ENCODE assay signal across 1 cellular context in the genomic region with DNA sequence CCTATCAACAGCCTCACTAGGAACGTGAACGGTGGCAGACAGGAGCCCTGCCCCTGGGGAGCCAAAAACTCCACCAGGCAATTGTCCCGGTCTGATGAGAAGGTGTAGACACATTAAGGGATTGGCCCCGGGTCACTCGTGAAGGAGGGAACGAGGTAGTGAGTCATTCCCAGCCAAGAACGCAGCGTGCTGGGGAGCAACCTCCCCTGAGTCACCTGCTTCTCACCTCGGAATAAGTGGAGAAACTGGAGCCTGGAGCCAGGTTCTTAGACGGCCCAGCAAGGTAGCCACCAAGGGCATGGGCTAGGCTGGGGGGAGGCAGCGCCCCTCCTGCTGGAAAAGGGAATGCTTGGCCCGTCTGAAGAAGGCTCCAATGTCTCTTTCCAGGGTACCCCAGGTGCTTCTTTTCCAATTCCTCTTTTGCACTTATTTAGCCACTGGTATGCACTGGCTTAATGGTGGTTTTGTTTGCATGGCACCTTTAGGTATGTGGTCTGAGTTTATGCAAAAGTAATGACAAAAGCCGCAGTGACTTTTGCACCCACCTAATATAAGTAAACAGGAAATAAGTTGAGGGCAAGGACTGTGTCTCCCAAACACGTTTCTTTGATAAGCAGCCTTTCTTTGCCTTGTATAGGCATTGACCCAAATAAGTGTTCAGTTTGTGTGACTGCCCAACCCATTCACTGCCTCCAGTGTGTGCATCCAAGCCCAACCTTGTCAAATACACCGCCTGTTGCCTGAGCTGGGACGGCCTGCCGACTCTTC.
TF ChIP-seq lines count a peak whose summit lies in the region.

No MANE protein-coding gene starts in this region.

TF ChIP-seq in HepG2, 621 proteins besides CTCF, POLR2A, EP300 and RAD21 (continued from another document and continues in another):
- TF ChIP-seq, protein P1, sequence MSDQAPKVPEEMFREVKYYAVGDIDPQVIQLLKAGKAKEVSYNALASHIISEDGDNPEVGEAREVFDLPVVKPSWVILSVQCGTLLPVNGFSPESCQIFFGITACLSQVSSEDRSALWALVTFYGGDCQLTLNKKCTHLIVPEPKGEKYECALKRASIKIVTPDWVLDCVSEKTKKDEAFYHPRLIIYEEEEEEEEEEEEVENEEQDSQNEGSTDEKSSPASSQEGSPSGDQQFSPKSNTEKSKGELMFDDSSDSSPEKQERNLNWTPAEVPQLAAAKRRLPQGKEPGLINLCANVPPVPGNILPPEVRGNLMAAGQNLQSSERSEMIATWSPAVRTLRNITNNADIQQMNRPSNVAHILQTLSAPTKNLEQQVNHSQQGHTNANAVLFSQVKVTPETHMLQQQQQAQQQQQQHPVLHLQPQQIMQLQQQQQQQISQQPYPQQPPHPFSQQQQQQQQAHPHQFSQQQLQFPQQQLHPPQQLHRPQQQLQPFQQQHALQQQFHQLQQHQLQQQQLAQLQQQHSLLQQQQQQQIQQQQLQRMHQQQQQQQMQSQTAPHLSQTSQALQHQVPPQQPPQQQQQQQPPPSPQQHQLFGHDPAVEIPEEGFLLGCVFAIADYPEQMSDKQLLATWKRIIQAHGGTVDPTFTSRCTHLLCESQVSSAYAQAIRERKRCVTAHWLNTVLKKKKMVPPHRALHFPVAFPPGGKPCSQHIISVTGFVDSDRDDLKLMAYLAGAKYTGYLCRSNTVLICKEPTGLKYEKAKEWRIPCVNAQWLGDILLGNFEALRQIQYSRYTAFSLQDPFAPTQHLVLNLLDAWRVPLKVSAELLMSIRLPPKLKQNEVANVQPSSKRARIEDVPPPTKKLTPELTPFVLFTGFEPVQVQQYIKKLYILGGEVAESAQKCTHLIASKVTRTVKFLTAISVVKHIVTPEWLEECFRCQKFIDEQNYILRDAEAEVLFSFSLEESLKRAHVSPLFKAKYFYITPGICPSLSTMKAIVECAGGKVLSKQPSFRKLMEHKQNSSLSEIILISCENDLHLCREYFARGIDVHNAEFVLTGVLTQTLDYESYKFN (CRISPR knock-in tag; conservative IDR thresholded peaks at IDR 0.05), result peak; percentile 97
- 0 out of 2 replicates have a peak, but pooled peaks have one; percentile 72 for TF ChIP-seq ZSCAN12 (CRISPR knock-in tag; IDR thresholded peaks at IDR 0.05)
- TF ChIP-seq ZNF781 (CRISPR knock-in tag; IDR thresholded peaks at IDR 0.05; ENCODE audit: borderline replicate concordance, not compliant biosample characterization), result no peak
- TF ChIP-seq NFYB (CRISPR knock-in tag; IDR thresholded peaks at IDR 0.05), result no peak; the same call in 1 of the 2 replicates
- no peak for TF ChIP-seq NFE2L2 (IDR thresholded peaks at IDR 0.05; ENCODE audit: low read length)
- TF ChIP-seq, protein P2, sequence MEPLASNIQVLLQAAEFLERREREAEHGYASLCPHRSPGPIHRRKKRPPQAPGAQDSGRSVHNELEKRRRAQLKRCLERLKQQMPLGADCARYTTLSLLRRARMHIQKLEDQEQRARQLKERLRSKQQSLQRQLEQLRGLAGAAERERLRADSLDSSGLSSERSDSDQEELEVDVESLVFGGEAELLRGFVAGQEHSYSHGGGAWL (CRISPR knock-in tag; IDR thresholded peaks at IDR 0.05), result no peak; the same call in 1 of the 2 replicates
- TF ChIP-seq EZH2 (conservative IDR thresholded peaks at IDR 0.05; ENCODE audit: low read depth, low read length), result no peak
- TF ChIP-seq ETV5 (CRISPR knock-in tag; IDR thresholded peaks at IDR 0.05; ENCODE audit: borderline replicate concordance), result peak; percentile 98
- no peak for TF ChIP-seq PAF1 (CRISPR knock-in tag; IDR thresholded peaks at IDR 0.05)
- no peak for TF ChIP-seq KLF13 (CRISPR knock-in tag; IDR thresholded peaks at IDR 0.05)
- TF ChIP-seq, protein P3, sequence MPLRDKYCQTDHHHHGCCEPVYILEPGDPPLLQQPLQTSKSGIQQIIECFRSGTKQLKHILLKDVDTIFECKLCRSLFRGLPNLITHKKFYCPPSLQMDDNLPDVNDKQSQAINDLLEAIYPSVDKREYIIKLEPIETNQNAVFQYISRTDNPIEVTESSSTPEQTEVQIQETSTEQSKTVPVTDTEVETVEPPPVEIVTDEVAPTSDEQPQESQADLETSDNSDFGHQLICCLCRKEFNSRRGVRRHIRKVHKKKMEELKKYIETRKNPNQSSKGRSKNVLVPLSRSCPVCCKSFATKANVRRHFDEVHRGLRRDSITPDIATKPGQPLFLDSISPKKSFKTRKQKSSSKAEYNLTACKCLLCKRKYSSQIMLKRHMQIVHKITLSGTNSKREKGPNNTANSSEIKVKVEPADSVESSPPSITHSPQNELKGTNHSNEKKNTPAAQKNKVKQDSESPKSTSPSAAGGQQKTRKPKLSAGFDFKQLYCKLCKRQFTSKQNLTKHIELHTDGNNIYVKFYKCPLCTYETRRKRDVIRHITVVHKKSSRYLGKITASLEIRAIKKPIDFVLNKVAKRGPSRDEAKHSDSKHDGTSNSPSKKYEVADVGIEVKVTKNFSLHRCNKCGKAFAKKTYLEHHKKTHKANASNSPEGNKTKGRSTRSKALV (CRISPR knock-in tag; IDR thresholded peaks at IDR 0.05), result peak; percentile 82
- peak; percentile 36; the same call in 1 of the 2 replicates for TF ChIP-seq MED13 (CRISPR knock-in tag; IDR thresholded peaks at IDR 0.05)
- TF ChIP-seq ZFP36 (IDR thresholded peaks at IDR 0.05; ENCODE audit: borderline replicate concordance, low read depth, low read length, partially characterized antibody), result no peak
- TF ChIP-seq JUN (CRISPR knock-in tag; IDR thresholded peaks at IDR 0.05), result no peak
- no peak for TF ChIP-seq ZNF24 (IDR thresholded peaks at IDR 0.05)
- TF ChIP-seq, protein P4, sequence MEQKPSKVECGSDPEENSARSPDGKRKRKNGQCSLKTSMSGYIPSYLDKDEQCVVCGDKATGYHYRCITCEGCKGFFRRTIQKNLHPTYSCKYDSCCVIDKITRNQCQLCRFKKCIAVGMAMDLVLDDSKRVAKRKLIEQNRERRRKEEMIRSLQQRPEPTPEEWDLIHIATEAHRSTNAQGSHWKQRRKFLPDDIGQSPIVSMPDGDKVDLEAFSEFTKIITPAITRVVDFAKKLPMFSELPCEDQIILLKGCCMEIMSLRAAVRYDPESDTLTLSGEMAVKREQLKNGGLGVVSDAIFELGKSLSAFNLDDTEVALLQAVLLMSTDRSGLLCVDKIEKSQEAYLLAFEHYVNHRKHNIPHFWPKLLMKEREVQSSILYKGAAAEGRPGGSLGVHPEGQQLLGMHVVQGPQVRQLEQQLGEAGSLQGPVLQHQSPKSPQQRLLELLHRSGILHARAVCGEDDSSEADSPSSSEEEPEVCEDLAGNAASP (CRISPR knock-in tag; IDR thresholded peaks at IDR 0.05; ENCODE audit: borderline replicate concordance), result peak; percentile 65
- TF ChIP-seq ATRX (CRISPR knock-in tag; IDR thresholded peaks at IDR 0.05; ENCODE audit: borderline replicate concordance), result no peak
- TF ChIP-seq ZNF124 (CRISPR knock-in tag; IDR thresholded peaks at IDR 0.05), result peak; percentile 88; the same call in 1 of the 2 replicates
- no peak for TF ChIP-seq SRSF1 (optimal IDR thresholded peaks at IDR 0.05; ENCODE audit: low read depth, low read length)
- TF ChIP-seq, protein P5, sequence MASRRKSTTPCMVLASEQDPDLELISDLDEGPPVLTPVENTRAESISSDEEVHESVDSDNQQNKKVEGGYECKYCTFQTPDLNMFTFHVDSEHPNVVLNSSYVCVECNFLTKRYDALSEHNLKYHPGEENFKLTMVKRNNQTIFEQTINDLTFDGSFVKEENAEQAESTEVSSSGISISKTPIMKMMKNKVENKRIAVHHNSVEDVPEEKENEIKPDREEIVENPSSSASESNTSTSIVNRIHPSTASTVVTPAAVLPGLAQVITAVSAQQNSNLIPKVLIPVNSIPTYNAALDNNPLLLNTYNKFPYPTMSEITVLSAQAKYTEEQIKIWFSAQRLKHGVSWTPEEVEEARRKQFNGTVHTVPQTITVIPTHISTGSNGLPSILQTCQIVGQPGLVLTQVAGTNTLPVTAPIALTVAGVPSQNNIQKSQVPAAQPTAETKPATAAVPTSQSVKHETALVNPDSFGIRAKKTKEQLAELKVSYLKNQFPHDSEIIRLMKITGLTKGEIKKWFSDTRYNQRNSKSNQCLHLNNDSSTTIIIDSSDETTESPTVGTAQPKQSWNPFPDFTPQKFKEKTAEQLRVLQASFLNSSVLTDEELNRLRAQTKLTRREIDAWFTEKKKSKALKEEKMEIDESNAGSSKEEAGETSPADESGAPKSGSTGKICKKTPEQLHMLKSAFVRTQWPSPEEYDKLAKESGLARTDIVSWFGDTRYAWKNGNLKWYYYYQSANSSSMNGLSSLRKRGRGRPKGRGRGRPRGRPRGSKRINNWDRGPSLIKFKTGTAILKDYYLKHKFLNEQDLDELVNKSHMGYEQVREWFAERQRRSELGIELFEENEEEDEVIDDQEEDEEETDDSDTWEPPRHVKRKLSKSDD (CRISPR knock-in tag; IDR thresholded peaks at IDR 0.05; ENCODE audit: low read depth), result no peak
- TF ChIP-seq JUND (CRISPR knock-in tag; IDR thresholded peaks at IDR 0.05), result no peak; the same call in 1 of the 2 replicates
- TF ChIP-seq, protein P6, sequence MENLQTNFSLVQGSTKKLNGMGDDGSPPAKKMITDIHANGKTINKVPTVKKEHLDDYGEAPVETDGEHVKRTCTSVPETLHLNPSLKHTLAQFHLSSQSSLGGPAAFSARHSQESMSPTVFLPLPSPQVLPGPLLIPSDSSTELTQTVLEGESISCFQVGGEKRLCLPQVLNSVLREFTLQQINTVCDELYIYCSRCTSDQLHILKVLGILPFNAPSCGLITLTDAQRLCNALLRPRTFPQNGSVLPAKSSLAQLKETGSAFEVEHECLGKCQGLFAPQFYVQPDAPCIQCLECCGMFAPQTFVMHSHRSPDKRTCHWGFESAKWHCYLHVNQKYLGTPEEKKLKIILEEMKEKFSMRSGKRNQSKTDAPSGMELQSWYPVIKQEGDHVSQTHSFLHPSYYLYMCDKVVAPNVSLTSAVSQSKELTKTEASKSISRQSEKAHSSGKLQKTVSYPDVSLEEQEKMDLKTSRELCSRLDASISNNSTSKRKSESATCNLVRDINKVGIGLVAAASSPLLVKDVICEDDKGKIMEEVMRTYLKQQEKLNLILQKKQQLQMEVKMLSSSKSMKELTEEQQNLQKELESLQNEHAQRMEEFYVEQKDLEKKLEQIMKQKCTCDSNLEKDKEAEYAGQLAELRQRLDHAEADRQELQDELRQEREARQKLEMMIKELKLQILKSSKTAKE (CRISPR knock-in tag; IDR thresholded peaks at IDR 0.05; ENCODE audit: borderline replicate concordance), result peak; percentile 89
- peak; percentile 44; the same call in 1 of the 2 replicates for TF ChIP-seq ZNF354B (CRISPR knock-in tag; IDR thresholded peaks at IDR 0.05)
- TF ChIP-seq, protein P7, sequence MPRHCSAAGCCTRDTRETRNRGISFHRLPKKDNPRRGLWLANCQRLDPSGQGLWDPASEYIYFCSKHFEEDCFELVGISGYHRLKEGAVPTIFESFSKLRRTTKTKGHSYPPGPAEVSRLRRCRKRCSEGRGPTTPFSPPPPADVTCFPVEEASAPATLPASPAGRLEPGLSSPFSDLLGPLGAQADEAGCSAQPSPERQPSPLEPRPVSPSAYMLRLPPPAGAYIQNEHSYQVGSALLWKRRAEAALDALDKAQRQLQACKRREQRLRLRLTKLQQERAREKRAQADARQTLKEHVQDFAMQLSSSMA (CRISPR knock-in tag; IDR thresholded peaks at IDR 0.05), result no peak
- TF ChIP-seq, protein P8, sequence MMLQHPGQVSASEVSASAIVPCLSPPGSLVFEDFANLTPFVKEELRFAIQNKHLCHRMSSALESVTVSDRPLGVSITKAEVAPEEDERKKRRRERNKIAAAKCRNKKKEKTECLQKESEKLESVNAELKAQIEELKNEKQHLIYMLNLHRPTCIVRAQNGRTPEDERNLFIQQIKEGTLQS (CRISPR knock-in tag; IDR thresholded peaks at IDR 0.05), result no peak
- TF ChIP-seq KDM3A (CRISPR knock-in tag; IDR thresholded peaks at IDR 0.05; ENCODE audit: low read depth), result no peak
- no peak for TF ChIP-seq ZFP41 (CRISPR knock-in tag; IDR thresholded peaks at IDR 0.05; ENCODE audit: borderline replicate concordance)
- TF ChIP-seq, protein P9, sequence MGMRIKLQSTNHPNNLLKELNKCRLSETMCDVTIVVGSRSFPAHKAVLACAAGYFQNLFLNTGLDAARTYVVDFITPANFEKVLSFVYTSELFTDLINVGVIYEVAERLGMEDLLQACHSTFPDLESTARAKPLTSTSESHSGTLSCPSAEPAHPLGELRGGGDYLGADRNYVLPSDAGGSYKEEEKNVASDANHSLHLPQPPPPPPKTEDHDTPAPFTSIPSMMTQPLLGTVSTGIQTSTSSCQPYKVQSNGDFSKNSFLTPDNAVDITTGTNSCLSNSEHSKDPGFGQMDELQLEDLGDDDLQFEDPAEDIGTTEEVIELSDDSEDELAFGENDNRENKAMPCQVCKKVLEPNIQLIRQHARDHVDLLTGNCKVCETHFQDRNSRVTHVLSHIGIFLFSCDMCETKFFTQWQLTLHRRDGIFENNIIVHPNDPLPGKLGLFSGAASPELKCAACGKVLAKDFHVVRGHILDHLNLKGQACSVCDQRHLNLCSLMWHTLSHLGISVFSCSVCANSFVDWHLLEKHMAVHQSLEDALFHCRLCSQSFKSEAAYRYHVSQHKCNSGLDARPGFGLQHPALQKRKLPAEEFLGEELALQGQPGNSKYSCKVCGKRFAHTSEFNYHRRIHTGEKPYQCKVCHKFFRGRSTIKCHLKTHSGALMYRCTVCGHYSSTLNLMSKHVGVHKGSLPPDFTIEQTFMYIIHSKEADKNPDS (CRISPR knock-in tag; IDR thresholded peaks at IDR 0.05), result peak; percentile 44; the same call in 1 of the 2 replicates
- TF ChIP-seq, protein P10, sequence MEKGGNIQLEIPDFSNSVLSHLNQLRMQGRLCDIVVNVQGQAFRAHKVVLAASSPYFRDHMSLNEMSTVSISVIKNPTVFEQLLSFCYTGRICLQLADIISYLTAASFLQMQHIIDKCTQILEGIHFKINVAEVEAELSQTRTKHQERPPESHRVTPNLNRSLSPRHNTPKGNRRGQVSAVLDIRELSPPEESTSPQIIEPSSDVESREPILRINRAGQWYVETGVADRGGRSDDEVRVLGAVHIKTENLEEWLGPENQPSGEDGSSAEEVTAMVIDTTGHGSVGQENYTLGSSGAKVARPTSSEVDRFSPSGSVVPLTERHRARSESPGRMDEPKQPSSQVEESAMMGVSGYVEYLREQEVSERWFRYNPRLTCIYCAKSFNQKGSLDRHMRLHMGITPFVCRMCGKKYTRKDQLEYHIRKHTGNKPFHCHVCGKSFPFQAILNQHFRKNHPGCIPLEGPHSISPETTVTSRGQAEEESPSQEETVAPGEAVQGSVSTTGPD (CRISPR knock-in tag; IDR thresholded peaks at IDR 0.05), result 0 out of 2 replicates have a peak, but pooled peaks have one; percentile 40
- TF ChIP-seq NFKB2 (CRISPR knock-in tag; IDR thresholded peaks at IDR 0.05; ENCODE audit: borderline replicate concordance), result peak; percentile 42; the same call in 1 of the 2 replicates
- TF ChIP-seq ZNF546 (CRISPR knock-in tag; conservative IDR thresholded peaks at IDR 0.05), result peak; percentile 37; the same call in 1 of the 2 replicates
- no peak for TF ChIP-seq CBX2 (IDR thresholded peaks at IDR 0.05; ENCODE audit: low read depth, low read length)
- no peak; the same call in 1 of the 2 replicates for TF ChIP-seq CBX2 (CRISPR knock-in tag; IDR thresholded peaks at IDR 0.05; ENCODE audit: low read depth)
- no peak for TF ChIP-seq NR3C1 (CRISPR knock-in tag; IDR thresholded peaks at IDR 0.05)
- TF ChIP-seq FOSL1 (CRISPR knock-in tag; IDR thresholded peaks at IDR 0.05; ENCODE audit: borderline replicate concordance), result peak; percentile 54; the same call in 1 of the 2 replicates
- TF ChIP-seq ZNF317 (CRISPR knock-in tag; IDR thresholded peaks at IDR 0.05), result peak; percentile 76
- TF ChIP-seq ZNF10 (CRISPR knock-in tag; IDR thresholded peaks at IDR 0.05; ENCODE audit: borderline replicate concordance, low read depth), result no peak
- no peak for TF ChIP-seq ZNF780A (CRISPR knock-in tag; IDR thresholded peaks at IDR 0.05)
- TF ChIP-seq, protein P11, sequence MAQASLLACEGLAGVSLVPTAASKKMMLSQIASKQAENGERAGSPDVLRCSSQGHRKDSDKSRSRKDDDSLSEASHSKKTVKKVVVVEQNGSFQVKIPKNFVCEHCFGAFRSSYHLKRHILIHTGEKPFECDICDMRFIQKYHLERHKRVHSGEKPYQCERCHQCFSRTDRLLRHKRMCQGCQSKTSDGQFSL (CRISPR knock-in tag; IDR thresholded peaks at IDR 0.05), result peak; percentile 32; the same call in 1 of the 2 replicates
